15 cellular contexts compared by ENCODE assay signal in genomic region chr2:159225025-159226016, GRCh38.
A peak's percentile ranks its signal among the peaks of the same experiment; 100 is the strongest.
DNase-seq lines count a peak whose midpoint lies in the region; ATAC-seq and TF ChIP-seq lines count a peak whose summit lies in the region.
"Had no signal": no experiment of that assay in that cellular context is flagged by ENCODE, and none has a peak within 500 bp of the region (broad histone marks: within the 10 kb centered on the region; RNA-seq: fewer than 3 reads in every experiment).

No MANE protein-coding gene starts in this region.

- H3K36me3 Mint-ChIP-seq in brain: peaks cover 51% of the 10 kb centered on the region
- no peaks in the 10 kb centered on the region for H3K36me3 Mint-ChIP-seq in stimulated activated effector memory CD8-positive, alpha-beta T cell treated with anti-CD3 and anti-CD28 coated beads, Interleukin-12 subunit alpha, Interleukin-12 subunit beta, amount 100 ng/mL, for 72 hours

- no peaks in the 10 kb centered on the region for H3K9me3 Mint-ChIP-seq in brain
- no peaks in the 10 kb centered on the region for H3K9me3 Mint-ChIP-seq in stimulated activated effector memory CD8-positive, alpha-beta T cell treated with anti-CD3 and anti-CD28 coated beads, Interleukin-12 subunit alpha, Interleukin-12 subunit beta, amount 100 ng/mL, for 72 hours
- H3K9me3 Mint-ChIP-seq: activated T-cell treated with anti-CD3 and anti-CD28 coated beads, Interleukin-2, amount 50 U/mL, for 72 hours had no signal

- H3K4me3 Mint-ChIP-seq in brain: peak overlapping the region in 1 of 5 experiments; percentile 45
- no peak overlapping the region for H3K4me3 Mint-ChIP-seq in stimulated activated effector memory CD8-positive, alpha-beta T cell treated with anti-CD3 and anti-CD28 coated beads, Interleukin-12 subunit alpha, Interleukin-12 subunit beta, amount 100 ng/mL, for 72 hours
- H3K4me3 Mint-ChIP-seq: activated T-cell treated with anti-CD3 and anti-CD28 coated beads, Interleukin-2, amount 50 U/mL, for 72 hours had no signal

- H3K4me3 ChIP-seq in left lung: no peak overlapping the region
- H3K4me3 ChIP-seq: skin epidermis, uterus had no signal

- no peaks in the 10 kb centered on the region for H3K9me3 ChIP-seq in left lung
- H3K9me3 ChIP-seq: uterus had no signal

- H3K27ac ChIP-seq in left lung: peak overlapping the region; percentile 57 to 72

- no peaks in the 10 kb centered on the region for H3K27me3 ChIP-seq in left lung
- H3K27me3 ChIP-seq: uterus had no signal

- peaks cover 9 to 31% of the 10 kb centered on the region in 2 donors for H3K4me1 ChIP-seq in left lung
- H3K4me1 ChIP-seq: uterus had no signal

- no peaks in the 10 kb centered on the region for H3K27me3 Mint-ChIP-seq in brain

- DNase-seq in NCI-H1417 (lab: John Stamatoyannopoulos, UW): peak in 2 of 3 experiments; percentile 15 to 23
- DNase-seq in NCI-H1417 treated with DMSO at 0.1 percent for 48 hours (lab: John Stamatoyannopoulos, UW): no peak
- no peak for DNase-seq in left lung
- peak in 1 of 2 donors; percentile 29 for DNase-seq in stimulated activated effector memory CD8-positive, alpha-beta T cell treated with anti-CD3 and anti-CD28 coated beads, Interleukin-12 subunit alpha, Interleukin-12 subunit beta, amount 100 ng/mL, for 72 hours (ENCODE audit: low spot score in 2 of 2)
- no peak for DNase-seq in stimulated activated CD4-positive, alpha-beta T cell treated with anti-CD3 and anti-CD28 coated beads, Interleukin-12 subunit alpha, Interleukin-12 subunit beta, amount 100 ng/mL, for 4 hours
- no peak for DNase-seq in NCI-H2081 treated with DMSO at 0.1 percent for 48 hours (lab: John Stamatoyannopoulos, UW)
- no peak for DNase-seq in Kasumi-1 (lab: John Stamatoyannopoulos, UW)
- DNase-seq: activated CD4-positive, CD25-positive, alpha-beta regulatory T cell; DMS 273 treated with DMSO at 0.1 percent for 48 hours; GOT3; NCI-H146; uterus had no signal

- intact Hi-C loops in left lung (cut with DNase I): no loop called here

- TF ChIP-seq CTCF in brain (conservative IDR thresholded peaks at IDR 0.05) (no peak), left lung (IDR thresholded peaks at IDR 0.05) (no peak)

- peaks cover 0 to 59% of the 10 kb centered on the region in 2 donors for H3K36me3 ChIP-seq in left lung
- H3K36me3 ChIP-seq: uterus had no signal

- peaks cover 42% of the 10 kb centered on the region for H3K4me1 Mint-ChIP-seq in brain
- peaks cover 33% of the 10 kb centered on the region for H3K4me1 Mint-ChIP-seq in stimulated activated effector memory CD8-positive, alpha-beta T cell treated with anti-CD3 and anti-CD28 coated beads, Interleukin-12 subunit alpha, Interleukin-12 subunit beta, amount 100 ng/mL, for 72 hours

- ATAC-seq in left lung: no peak
- ATAC-seq in stimulated activated effector memory CD8-positive, alpha-beta T cell treated with anti-CD3 and anti-CD28 coated beads, Interleukin-12 subunit alpha, Interleukin-12 subunit beta, amount 100 ng/mL, for 72 hours: no peak

- peak overlapping the region in 4 of 5 experiments; percentile 11 to 89 (median 58) for H3K27ac Mint-ChIP-seq in brain
- peak overlapping the region; percentile 50 for H3K27ac Mint-ChIP-seq in stimulated activated effector memory CD8-positive, alpha-beta T cell treated with anti-CD3 and anti-CD28 coated beads, Interleukin-12 subunit alpha, Interleukin-12 subunit beta, amount 100 ng/mL, for 72 hours
- H3K27ac Mint-ChIP-seq: activated T-cell treated with anti-CD3 and anti-CD28 coated beads, Interleukin-2, amount 50 U/mL, for 72 hours had no signal

Comparison
In these comparisons a context has a peak if more than half of its experiments do, and no peak if none do; other contexts are left out.
1. DNase-seq: peak in NCI-H1417 (2 of 3); none in NCI-H1417 treated with DMSO at 0.1 percent for 48 hours (single experiment), left lung (0 of 2), stimulated activated CD4-positive, alpha-beta T cell treated with anti-CD3 and anti-CD28 coated beads, Interleukin-12 subunit alpha, Interleukin-12 subunit beta, amount 100 ng/mL, for 4 hours (single experiment), NCI-H2081 treated with DMSO at 0.1 percent for 48 hours (single experiment) and Kasumi-1 (0 of 2).